7 cellular contexts compared by ENCODE assay signal in genomic region chr1:12538536-12538935, GRCh38.
A peak's percentile ranks its signal among the peaks of the same experiment; 100 is the strongest.
DNase-seq lines count a peak whose midpoint lies in the region; ATAC-seq, FAIRE-seq and TF ChIP-seq lines count a peak whose summit lies in the region.
"Not testable (repeated sequence)": the region's sequence is repeated elsewhere in the genome, so short reads cannot be mapped to it uniquely, and the experiment has no call there.

No MANE protein-coding gene starts in this region.

- peaks cover 15% of the 10 kb centered on the region for H3K9me3 ChIP-seq in A549
- not testable (repeated sequence) for H3K9me3 ChIP-seq in K562 (replicated peaks; ENCODE audit: control insufficient read depth, insufficient read depth, low read depth, low read length); endothelial cell of umbilical vein (replicated peaks; ENCODE audit: control insufficient read depth, insufficient read depth, low read length); lower lobe of right lung; upper lobe of right lung

- not testable (repeated sequence) for TF ChIP-seq POLR2A in A549 (IDR thresholded peaks at IDR 0.05; ENCODE audit: low read length); K562 (conservative IDR thresholded peaks at IDR 0.05); endothelial cell of umbilical vein (IDR thresholded peaks at IDR 0.05; ENCODE audit: low read depth, low read length)

- not testable (repeated sequence) for DNase-seq in A549 (ENCODE audit: low read depth in 1 of 2, low spot score in 1 of 2); K562 (ENCODE audit: extremely low read depth in 1 of 4, low spot score in 3 of 4); endothelial cell of umbilical vein (ENCODE audit: low read depth, low spot score)
- peak; percentile 7 for DNase-seq in cardiac septum (ENCODE audit: low spot score)
- peak; percentile 44 for DNase-seq in lower lobe of right lung
- DNase-seq in upper lobe of right lung = peak; percentile 41

- not testable (repeated sequence) for H3K9me1 ChIP-seq in K562 (ENCODE audit: control insufficient read depth, insufficient read depth, low read length); endothelial cell of umbilical vein (replicated peaks; ENCODE audit: control insufficient read depth, extremely low read depth, insufficient read depth, low read length)

- not testable (repeated sequence) for H3K36me3 ChIP-seq in K562 (ENCODE audit: control insufficient read depth, insufficient read depth, low read length); endothelial cell of umbilical vein (ENCODE audit: control insufficient read depth in 2 of 2, extremely low read depth in 1 of 2, insufficient read depth in 2 of 2, low read length in 2 of 2); lower lobe of right lung; upper lobe of right lung

- peaks cover 22% of the 10 kb centered on the region for H3K4me1 ChIP-seq in A549
- peaks cover 34% of the 10 kb centered on the region in 2 experiments for H3K4me1 ChIP-seq in K562 (replicated peaks in 1 of 2; ENCODE audit: control insufficient read depth in 2 of 2, insufficient read depth in 2 of 2, low read length in 2 of 2)
- peaks cover 11% of the 10 kb centered on the region for H3K4me1 ChIP-seq in endothelial cell of umbilical vein (ENCODE audit: control insufficient read depth, extremely low read depth, insufficient read depth, low read length)
- H3K4me1 ChIP-seq in lower lobe of right lung = peaks cover 26% of the 10 kb centered on the region
- H3K4me1 ChIP-seq in upper lobe of right lung = peaks cover 11% of the 10 kb centered on the region

- H3K36me3 Mint-ChIP-seq in nephron (ENCODE audit: low read depth) = peaks cover 19% of the 10 kb centered on the region

- intact Hi-C loops in K562 (cut with micrococcal nuclease); endothelial cell of umbilical vein (cut with micrococcal nuclease); lower lobe of right lung (cut with DNase I); upper lobe of right lung (cut with DNase I): not testable (repeated sequence)
- intact Hi-C loops in cardiac septum (cut with DNase I) = loop anchor here (2.0 kb wide), 1 partner anchor 42 kb away; no protein-coding TSS in a partner anchor

- not testable (repeated sequence) for H3K4me2 ChIP-seq in A549; K562 (ENCODE audit: insufficient read depth, low read length); endothelial cell of umbilical vein (ENCODE audit: insufficient read depth, low read length)

- POLR2A ChIA-PET in A549 (lab: Yijun Ruan, JAX) = not testable (repeated sequence)
- POLR2A ChIA-PET in K562 (lab: Yijun Ruan, JAX) (interaction anchor here (1.0 to 1.8 kb wide), 3 partner anchors 10 to 12 kb away, joined by 3 to 11 read pairs (median 4); no protein-coding TSS in a partner anchor), endothelial cell of umbilical vein (lab: Charles Lee) (interaction anchor here (0.5 kb wide), 1 partner anchor 166 kb away, joined by 3 read pairs; no protein-coding TSS in a partner anchor)

- peak overlapping the region; percentile 10 to 92; a peak in 4 of 6 replicates for H3K27ac ChIP-seq in A549
- not testable (repeated sequence) for H3K27ac ChIP-seq in K562 (ENCODE audit: extremely low read depth, low read depth, low read length); endothelial cell of umbilical vein (ENCODE audit: insufficient read depth, low read depth, low read length); lower lobe of right lung; upper lobe of right lung

- dilution Hi-C loops in endothelial cell of umbilical vein (cut with MboI; ENCODE audit: extremely low pct_ligation_motif_present, low sequenced_read_pairs) = not testable (repeated sequence)

- H3K9me3 Mint-ChIP-seq in nephron = peaks cover 24% of the 10 kb centered on the region

- not testable (repeated sequence) for H3K27me3 Mint-ChIP-seq in nephron (ENCODE audit: low read depth)

- not testable (repeated sequence) for H3K27me3 ChIP-seq in K562 (ENCODE audit: control insufficient read depth in 2 of 2, insufficient read depth in 2 of 2, low read length in 2 of 2); endothelial cell of umbilical vein (ENCODE audit: control insufficient read depth in 2 of 2, insufficient read depth in 2 of 2, low read length in 2 of 2); lower lobe of right lung (ENCODE audit: low read depth); upper lobe of right lung

- not testable (repeated sequence) for ATAC-seq in A549, K562, lower lobe of right lung, upper lobe of right lung

- H3K9ac ChIP-seq in K562 (ENCODE audit: insufficient read depth in 1 of 2, low read depth in 2 of 2, low read length in 2 of 2); endothelial cell of umbilical vein (replicated peaks; ENCODE audit: extremely low read depth, insufficient read depth, low read length): not testable (repeated sequence)

- not testable (repeated sequence) for H4K20me1 ChIP-seq in K562 (replicated peaks; ENCODE audit: control insufficient read depth, insufficient read depth, low read length); endothelial cell of umbilical vein (replicated peaks; ENCODE audit: control insufficient read depth, extremely low read depth, insufficient read depth, low read length)

- TF ChIP-seq EP300 in A549 (IDR thresholded peaks at IDR 0.05); K562 (IDR thresholded peaks at IDR 0.05; ENCODE audit: low read length): not testable (repeated sequence)

- H2AFZ ChIP-seq in K562 (ENCODE audit: low read depth, low read length) = 0 out of 2 replicates have a peak overlapping the region, but pooled peaks have one; percentile 69
- not testable (repeated sequence) for H2AFZ ChIP-seq in endothelial cell of umbilical vein (ENCODE audit: low read depth, low read length)

- WGBS in A549 (ENCODE audit: missing lambda C conversion rate) = 85% methylated on average over 3 of the region's 3 CpGs
- WGBS in K562 (ENCODE audit: insufficient coverage, low coverage, missing lambda C conversion rate) = 69% methylated on average over 3 of the region's 3 CpGs

- not testable (repeated sequence) for TF ChIP-seq CTCF in A549 (IDR thresholded peaks at IDR 0.05); K562 (IDR thresholded peaks at IDR 0.05 in 2 of 3, conservative IDR thresholded peaks at IDR 0.05 in 1 of 3; ENCODE audit: insufficient read depth in 2 of 3, low read depth in 1 of 3, low read length in 3 of 3); endothelial cell of umbilical vein (IDR thresholded peaks at IDR 0.05; ENCODE audit: extremely low read depth in 1 of 2, insufficient read depth in 1 of 2, low read depth in 1 of 2, low read length in 2 of 2); lower lobe of right lung (IDR thresholded peaks at IDR 0.05); nephron (IDR thresholded peaks at IDR 0.05; ENCODE audit: unreplicated experiment in 3 of 3); upper lobe of right lung (IDR thresholded peaks at IDR 0.05)

- not testable (repeated sequence) for H3K79me2 ChIP-seq in K562 (ENCODE audit: control insufficient read depth, insufficient read depth, low read length); endothelial cell of umbilical vein (ENCODE audit: control insufficient read depth, insufficient read depth, low read length)

- in situ Hi-C loops in K562 (cut with MboI) = not testable (repeated sequence)

- not testable (repeated sequence) for H3K4me3 ChIP-seq in A549; K562; endothelial cell of umbilical vein (replicated peaks in 1 of 3; ENCODE audit: insufficient read depth in 1 of 3, low read depth in 1 of 3, low read length in 3 of 3); lower lobe of right lung; upper lobe of right lung

- peak overlapping the region in 1 of 3 experiments; percentile 15 for H3K4me3 Mint-ChIP-seq in nephron

- H3K4me1 Mint-ChIP-seq in nephron = peaks cover 32% of the 10 kb centered on the region

- BruUV-seq in K562 (replicated peaks; lab: Mats Ljungman, UMichigan); endothelial cell of umbilical vein (replicated peaks; lab: Mats Ljungman, UMichigan): not testable (repeated sequence)

- not testable (repeated sequence) for FAIRE-seq in A549 (lab: Jason Lieb, UNC); K562 (lab: Jason Lieb, UNC)
- peak; percentile 91 for FAIRE-seq in endothelial cell of umbilical vein (lab: Jason Lieb, UNC)

- CTCF ChIA-PET in A549 (lab: Yijun Ruan, JAX) = interaction anchor here (1.1 kb wide), 1 partner anchor 224 kb away, joined by 3 read pairs; no protein-coding TSS in a partner anchor
- CTCF ChIA-PET in K562 (lab: Yijun Ruan, JAX; ENCODE audit: low intra/inter-chr PET ratio); endothelial cell of umbilical vein (lab: Charles Lee): not testable (repeated sequence)

- TF ChIP-seq RAD21 in A549 (conservative IDR thresholded peaks at IDR 0.05 in 1 of 2, IDR thresholded peaks at IDR 0.05 in 1 of 2); K562 (CRISPR knock-in tag; conservative IDR thresholded peaks at IDR 0.05 in 1 of 2, IDR thresholded peaks at IDR 0.05 in 1 of 2): not testable (repeated sequence)

- peak overlapping the region; percentile 61 to 88 (median 82) for H3K27ac Mint-ChIP-seq in nephron
